23 cellular contexts compared by ENCODE assay signal in the genomic region with DNA sequence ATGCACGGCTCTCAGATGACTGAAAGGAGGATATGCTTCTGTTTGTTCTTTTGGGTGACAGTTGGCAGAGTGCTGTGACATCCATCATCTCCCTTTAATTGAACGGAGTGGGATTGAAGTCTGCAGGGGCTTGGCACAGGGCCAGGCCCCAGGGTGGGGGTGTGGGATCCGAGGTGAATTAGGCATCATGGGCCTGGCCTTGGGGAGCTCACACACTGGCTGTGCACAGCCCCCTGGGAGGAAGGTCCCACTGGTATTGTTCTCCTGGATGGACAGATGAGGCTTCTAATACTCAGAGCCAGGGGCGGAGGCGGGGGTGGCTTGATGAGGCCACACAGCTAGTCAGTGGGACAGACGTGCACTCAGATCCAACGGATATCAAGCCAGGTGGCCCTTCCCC. TPM values are rescaled to one million over a fixed set of nuclear protein-coding genes. Genes with fewer than 3 reads are reported as not detected.
A peak's percentile ranks its signal among the peaks of the same experiment; 100 is the strongest.
DNase-seq lines count a peak whose midpoint lies in the region; ATAC-seq and TF ChIP-seq lines count a peak whose summit lies in the region.
"Had no signal": no experiment of that assay in that cellular context is flagged by ENCODE, and none has a peak within 500 bp of the region (broad histone marks: within the 10 kb centered on the region; RNA-seq: fewer than 3 reads in every experiment).

No MANE protein-coding gene starts in this region.

- no peak for TF ChIP-seq CTCF in BE2C (IDR thresholded peaks at IDR 0.05; ENCODE audit: low read depth, low read length)
- TF ChIP-seq CTCF in hepatocyte (IDR thresholded peaks at IDR 0.05; ENCODE audit: poor library complexity), result no peak

- H3K36me3 ChIP-seq in BE2C (no peaks in the 10 kb centered on the region), hepatocyte (replicated peaks; ENCODE audit: insufficient read depth, low read depth) (no peaks in the 10 kb centered on the region)

- no peak for ATAC-seq in activated T-helper 17 cell treated with anti-CD3 and anti-CD28 coated beads, Interleukin-2, amount 50 U/mL, for 72 hours (replicated peaks)
- ATAC-seq in GM18907 (IDR thresholded peaks at IDR 0.05; ENCODE audit: unreplicated experiment), result no peak

- H3K27ac Mint-ChIP-seq in activated T-helper 17 cell treated with anti-CD3 and anti-CD28 coated beads, Interleukin-2, amount 50 U/mL, for 72 hours, result peak overlapping the region; percentile 5
- H3K27ac Mint-ChIP-seq: HFFc6 had no signal

- no peak overlapping the region for H3K4me2 ChIP-seq in hepatocyte
- H3K4me2 ChIP-seq: PC-9 had no signal

- H3K4me3 Mint-ChIP-seq in activated T-helper 17 cell treated with anti-CD3 and anti-CD28 coated beads, Interleukin-2, amount 50 U/mL, for 72 hours, result no peak overlapping the region
- H3K4me3 Mint-ChIP-seq: HFFc6 had no signal

- H4K20me1 ChIP-seq in hepatocyte (ENCODE audit: insufficient read depth, poor library complexity, severe bottlenecking), result peaks cover 6% of the 10 kb centered on the region

- peaks cover 19% of the 10 kb centered on the region for H3K27me3 Mint-ChIP-seq in activated T-helper 17 cell treated with anti-CD3 and anti-CD28 coated beads, Interleukin-2, amount 50 U/mL, for 72 hours

- no peaks in the 10 kb centered on the region for H3K27me3 ChIP-seq in BE2C
- no peaks in the 10 kb centered on the region for H3K27me3 ChIP-seq in hepatocyte

- H3K4me1 Mint-ChIP-seq in activated T-helper 17 cell treated with anti-CD3 and anti-CD28 coated beads, Interleukin-2, amount 50 U/mL, for 72 hours, result no peaks in the 10 kb centered on the region

- H3K27ac ChIP-seq in hepatocyte, result no peak overlapping the region
- H3K27ac ChIP-seq: C4-2B, HL-60, PC-9, RWPE1 had no signal

- no peaks in the 10 kb centered on the region for H3K79me2 ChIP-seq in hepatocyte

- H3K4me1 ChIP-seq in BE2C, result peaks cover 8% of the 10 kb centered on the region
- peaks cover 5% of the 10 kb centered on the region for H3K4me1 ChIP-seq in hepatocyte (ENCODE audit: insufficient read depth)

- no peaks in the 10 kb centered on the region for H3K36me3 Mint-ChIP-seq in activated T-helper 17 cell treated with anti-CD3 and anti-CD28 coated beads, Interleukin-2, amount 50 U/mL, for 72 hours (ENCODE audit: low read depth)

- DNase-seq in BE2C (peak; percentile 64), COLO668 (lab: John Stamatoyannopoulos, UW; ENCODE audit: unreplicated experiment) (peak; percentile 64), NCI-H345 (lab: John Stamatoyannopoulos, UW) (peak; percentile 74), HK-2 (ENCODE audit: unreplicated experiment) (no peak), hepatocyte (ENCODE audit: low spot score) (no peak), mucosa of gallbladder (ENCODE audit: low spot score) (no peak)
- DNase-seq: ACHN, DMS79 treated with DMSO at 0.1 percent for 48 hours, HFFc6, Karpas-422, NCI-H1105, NCI-H1930, NCI-H226, NCI-H774, PC-9, SIG-M5, T-helper 1 cell, T-helper 9 cell had no signal

- no peak overlapping the region for H2AFZ ChIP-seq in hepatocyte
- H2AFZ ChIP-seq: PC-9 had no signal

- WGBS in hepatocyte (ENCODE audit: low lambda C conversion rate, missing lambda C conversion rate), result 79% methylated on average over 7 of the region's 7 CpGs

- H3K9me2 ChIP-seq in hepatocyte (replicated peaks; ENCODE audit: insufficient read depth), result no peaks in the 10 kb centered on the region

- no peaks in the 10 kb centered on the region for H3K9me3 Mint-ChIP-seq in activated T-helper 17 cell treated with anti-CD3 and anti-CD28 coated beads, Interleukin-2, amount 50 U/mL, for 72 hours
- H3K9me3 Mint-ChIP-seq: HFFc6 had no signal

- no peak overlapping the region for H3K4me3 ChIP-seq in BE2C (ENCODE audit: low read depth, low read length)
- H3K4me3 ChIP-seq in hepatocyte, result no peak overlapping the region
- H3K4me3 ChIP-seq: PC-9 had no signal

- H3K9me3 ChIP-seq in BE2C, result no peaks in the 10 kb centered on the region
- H3K9me3 ChIP-seq in hepatocyte (ENCODE audit: low read depth), result no peaks in the 10 kb centered on the region

RNA-seq across cellular contexts. Expression of a gene that starts 19.3 kb away (rescaled TPM):
- polyA plus RNA-seq in BE2C (2012; ENCODE audit: insufficient read depth, insufficient read length, low read depth), result 4.6 TPM
- under 1 TPM in 1 of 2 donors, not detected in 1; 0.04 TPM for total RNA-seq in activated T-helper 17 cell treated with anti-CD3 and anti-CD28 coated beads, Interleukin-2, amount 50 U/mL, for 72 hours
- total RNA-seq in hepatocyte (11.9 and 18.3 TPM in 2 replicates), mucosa of gallbladder (3.7 TPM)
- 15.8 and 17.2 TPM in 2 replicates for polyA plus RNA-seq in hepatocyte

Comparison
In these comparisons a context has a peak if more than half of its experiments do, and no peak if none do; other contexts are left out.
1. DNase-seq: peak in BE2C (single experiment), COLO668 (single experiment) and NCI-H345 (single experiment); none in HK-2 (single experiment), hepatocyte (single experiment) and mucosa of gallbladder (single experiment).